In the genomic region with DNA sequence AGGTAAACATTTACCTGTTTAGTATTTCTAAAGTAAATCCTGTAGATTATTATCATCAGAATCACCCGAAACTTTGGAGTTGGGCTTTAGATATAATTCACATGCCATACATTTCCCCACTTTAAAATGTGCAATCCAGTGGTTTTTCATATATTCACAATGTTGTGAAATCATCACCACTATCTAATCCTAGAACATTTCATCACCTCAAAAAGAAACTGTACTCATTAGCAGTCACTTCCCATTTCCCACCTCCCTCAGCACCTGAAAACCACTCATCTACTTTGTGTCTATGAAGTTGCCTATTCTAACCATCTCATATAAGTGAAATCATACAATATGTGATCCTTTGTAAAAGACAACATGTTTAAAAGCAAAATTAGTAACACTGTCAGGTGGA, we compare ENCODE assay signal across 26 cellular contexts.
"Had no signal": no experiment of that assay in that cellular context is flagged by ENCODE, and none has a peak within 500 bp of the region (broad histone marks: within the 10 kb centered on the region; RNA-seq: fewer than 3 reads in every experiment).

No MANE protein-coding gene starts in this region.

- H3K4me1 ChIP-seq: body of pancreas, esophagus muscularis mucosa, foreskin keratinocyte, heart left ventricle, uterus had no signal

- H3K36me3 ChIP-seq: esophagus muscularis mucosa, heart left ventricle, neutrophil, thoracic aorta, uterus, WERI-Rb-1 had no signal

- DNase-seq: activated CD4-positive, alpha-beta T cell treated with anti-CD3 and anti-CD28 coated beads for 48 hours; activated CD4-positive, alpha-beta T cell treated with anti-CD3 and anti-CD28 coated beads, Interleukin-2, amount 50 U/mL, for 48 hours; activated CD8-positive, alpha-beta memory T cell treated with anti-CD3 and anti-CD28 coated beads for 24 hours; activated effector memory CD4-positive, alpha-beta T cell treated with Interleukin-2 at 50 U/mL for 16 hours; activated naive CD4-positive, alpha-beta T cell treated with Interleukin-2 at 50 U/mL for 16 hours; aorta; body of pancreas; cerebellar nuclear complex; endodermal cell; foreskin keratinocyte; heart left ventricle; hypothalamus; immature natural killer cell; naive B cell; nephron progenitor cell; stimulated activated CD4-positive, alpha-beta T cell treated with anti-CD3 and anti-CD28 coated beads, Interleukin-12 subunit alpha, Interleukin-12 subunit beta, amount 100 ng/mL, for 4 hours; stimulated activated CD4-positive, alpha-beta T cell treated with anti-CD3 and anti-CD28 coated beads, Interleukin-4, amount 100 ng/mL, for 24 hours; uterus; WERI-Rb-1 had no signal

- ATAC-seq: activated CD4-positive, CD25-positive, alpha-beta regulatory T cell treated with anti-CD3 and anti-CD28 coated beads, Interleukin-2, amount 50 U/mL, for 24 hours; body of pancreas; foreskin keratinocyte; heart left ventricle; sciatic nerve; stimulated activated effector memory CD8-positive, alpha-beta T cell treated with anti-CD3 and anti-CD28 coated beads, Interleukin-12 subunit alpha, Interleukin-12 subunit beta, amount 100 ng/mL, for 72 hours had no signal

- H3K4me3 ChIP-seq: body of pancreas, esophagus muscularis mucosa, heart left ventricle, skin epidermis, thoracic aorta, uterus had no signal

- H3K27me3 ChIP-seq: body of pancreas, esophagus muscularis mucosa, heart left ventricle, neutrophil, uterus had no signal

- H3K27ac ChIP-seq: body of pancreas, esophagus muscularis mucosa, foreskin keratinocyte, heart left ventricle, neutrophil, skin epidermis, thoracic aorta, uterus, WERI-Rb-1 had no signal

- H3K9me3 ChIP-seq: body of pancreas, neutrophil, thoracic aorta, uterus had no signal
